Comparison of ENCODE assay signal across 8 cellular contexts in genomic region chr6:6545616-6546317, GRCh38. TPM values are rescaled to one million over a fixed set of nuclear protein-coding genes. Genes with fewer than 3 reads are reported as not detected.
DNase-seq lines count a peak whose midpoint lies in the region; ATAC-seq and TF ChIP-seq lines count a peak whose summit lies in the region.

No MANE protein-coding gene starts in this region.

- ATAC-seq in HG03342 (IDR thresholded peaks at IDR 0.05; ENCODE audit: unreplicated experiment) = peak; percentile 15
- no peak for ATAC-seq in activated CD8-positive, alpha-beta T cell treated with anti-CD3 and anti-CD28 coated beads for 36 hours

- in situ Hi-C loops in GM13977 (cut with MboI; ENCODE audit: low pct_unique_long_range_greater_than_20kb, low sequenced_read_pairs, unreplicated experiment) = loop anchor here (10.0 kb wide), 1 partner anchor 491 kb away; no protein-coding TSS in a partner anchor

- TF ChIP-seq CTCF in GM13977 (IDR thresholded peaks at IDR 0.05; ENCODE audit: extremely low read depth, insufficient read depth, missing control alignments) (no peak), esophagus muscularis mucosa (IDR thresholded peaks at IDR 0.05) (no peak)
- no peak for TF ChIP-seq CTCF in activated CD8-positive, alpha-beta T cell treated with anti-CD3 and anti-CD28 coated beads for 36 hours (IDR thresholded peaks at IDR 0.05)

- no peak overlapping the region for H3K9ac ChIP-seq in rectal smooth muscle tissue (ENCODE audit: low read length)

- POLR2A ChIA-PET in activated CD8-positive, alpha-beta T cell treated with anti-CD3 and anti-CD28 coated beads for 36 hours (lab: Charles Lee) = no interaction called here

- H3K36me3 ChIP-seq in esophagus muscularis mucosa = no peaks in the 10 kb centered on the region
- H3K36me3 ChIP-seq in rectal smooth muscle tissue (ENCODE audit: control insufficient read depth, insufficient read depth, low read length) = no peaks in the 10 kb centered on the region

- H3K27me3 ChIP-seq in esophagus muscularis mucosa (peaks cover 0 to 80% (median 4%) of the 10 kb centered on the region in 4 donors), rectal smooth muscle tissue (ENCODE audit: control insufficient read depth, insufficient read depth, low read length) (peaks cover 10% of the 10 kb centered on the region)

- no peak for TF ChIP-seq POLR2A in esophagus muscularis mucosa (IDR thresholded peaks at IDR 0.05; ENCODE audit: low read depth)

- CTCF ChIA-PET in activated CD8-positive, alpha-beta T cell treated with anti-CD3 and anti-CD28 coated beads for 36 hours (lab: Charles Lee) = interaction anchor here (1.0 to 3.9 kb wide), 10 partner anchors 12 to 1075 kb away, joined by 3 to 41 read pairs (median 10); no protein-coding TSS in a partner anchor

- H3K27me3 Mint-ChIP-seq in activated T-helper 1 cell treated with anti-CD3 and anti-CD28 coated beads, Interleukin-12 subunit alpha, Interleukin-12 subunit beta, Interleukin-2, Interleukin-4 antibody, amounts not matched to agents 30 ng/mL and 10 ng/mL and 1 ng/mL, durations not matched to agents 14 hours and 24 hours and 36 hours (ENCODE audit: insufficient read depth) = peaks cover 72% of the 10 kb centered on the region
- peaks cover 38% of the 10 kb centered on the region for H3K27me3 Mint-ChIP-seq in activated CD8-positive, alpha-beta T cell treated with anti-CD3 and anti-CD28 coated beads for 36 hours

- intact Hi-C loops in esophagus muscularis mucosa (cut with DNase I) = loop anchor here (10.0 kb wide), 2 partner anchors 491 to 1401 kb away; no protein-coding TSS in a partner anchor
- intact Hi-C loops in activated T-helper 1 cell treated with anti-CD3 and anti-CD28 coated beads, Interleukin-12 subunit alpha, Interleukin-12 subunit beta, Interleukin-2, Interleukin-4 antibody, amounts not matched to agents 30 ng/mL and 10 ng/mL and 1 ng/mL, durations not matched to agents 14 hours and 24 hours and 36 hours (cut with micrococcal nuclease) = loop anchor here (2.0 to 10.0 kb wide), 7 partner anchors 31 to 1403 kb away; partner anchors contain the start of gene NRN1
- intact Hi-C loops in activated CD8-positive, alpha-beta T cell treated with anti-CD3 and anti-CD28 coated beads for 36 hours (cut with micrococcal nuclease) = loop anchor here (2.0 to 10.0 kb wide), 2 partner anchors 489 to 1071 kb away; no protein-coding TSS in a partner anchor

- H3K27ac Mint-ChIP-seq in activated T-helper 1 cell treated with anti-CD3 and anti-CD28 coated beads, Interleukin-12 subunit alpha, Interleukin-12 subunit beta, Interleukin-2, Interleukin-4 antibody, amounts not matched to agents 30 ng/mL and 10 ng/mL and 1 ng/mL, durations not matched to agents 14 hours and 24 hours and 36 hours = no peak overlapping the region
- no peak overlapping the region for H3K27ac Mint-ChIP-seq in activated CD8-positive, alpha-beta T cell treated with anti-CD3 and anti-CD28 coated beads for 36 hours

- peak; percentile 63 for DNase-seq in GM13977 (ENCODE audit: low spot score)
- DNase-seq in esophagus muscularis mucosa (ENCODE audit: extremely low spot score) = no peak
- no peak for DNase-seq in activated T-helper 1 cell treated with anti-CD3 and anti-CD28 coated beads, Interleukin-12 subunit alpha, Interleukin-12 subunit beta, Interleukin-2, Interleukin-4 antibody, amounts not matched to agents 30 ng/mL and 10 ng/mL and 1 ng/mL, durations not matched to agents 14 hours and 24 hours and 36 hours (ENCODE audit: low spot score)
- DNase-seq in cerebellar nuclear complex (lab: John Stamatoyannopoulos, UW) = no peak
- DNase-seq in EL = no peak
- no peak for DNase-seq in activated CD8-positive, alpha-beta T cell treated with anti-CD3 and anti-CD28 coated beads for 36 hours

- H3K4me3 Mint-ChIP-seq in activated T-helper 1 cell treated with anti-CD3 and anti-CD28 coated beads, Interleukin-12 subunit alpha, Interleukin-12 subunit beta, Interleukin-2, Interleukin-4 antibody, amounts not matched to agents 30 ng/mL and 10 ng/mL and 1 ng/mL, durations not matched to agents 14 hours and 24 hours and 36 hours = no peak overlapping the region
- H3K4me3 Mint-ChIP-seq in activated CD8-positive, alpha-beta T cell treated with anti-CD3 and anti-CD28 coated beads for 36 hours = no peak overlapping the region

- H3K4me1 ChIP-seq in esophagus muscularis mucosa (peaks cover 13 to 15% (median 15%) of the 10 kb centered on the region in 4 donors), rectal smooth muscle tissue (ENCODE audit: control insufficient read depth, insufficient read depth, low read length) (peaks cover 3% of the 10 kb centered on the region)

- peaks cover 0 to 5% (median 0%) of the 10 kb centered on the region in 4 donors for H3K9me3 ChIP-seq in esophagus muscularis mucosa

- peaks cover 14% of the 10 kb centered on the region for H3K4me1 Mint-ChIP-seq in activated T-helper 1 cell treated with anti-CD3 and anti-CD28 coated beads, Interleukin-12 subunit alpha, Interleukin-12 subunit beta, Interleukin-2, Interleukin-4 antibody, amounts not matched to agents 30 ng/mL and 10 ng/mL and 1 ng/mL, durations not matched to agents 14 hours and 24 hours and 36 hours (ENCODE audit: low read depth)
- H3K4me1 Mint-ChIP-seq in activated CD8-positive, alpha-beta T cell treated with anti-CD3 and anti-CD28 coated beads for 36 hours (ENCODE audit: low read depth) = no peaks in the 10 kb centered on the region

- no peaks in the 10 kb centered on the region for H3K9me3 Mint-ChIP-seq in activated T-helper 1 cell treated with anti-CD3 and anti-CD28 coated beads, Interleukin-12 subunit alpha, Interleukin-12 subunit beta, Interleukin-2, Interleukin-4 antibody, amounts not matched to agents 30 ng/mL and 10 ng/mL and 1 ng/mL, durations not matched to agents 14 hours and 24 hours and 36 hours
- no peaks in the 10 kb centered on the region for H3K9me3 Mint-ChIP-seq in activated CD8-positive, alpha-beta T cell treated with anti-CD3 and anti-CD28 coated beads for 36 hours

- H3K4me3 ChIP-seq in esophagus muscularis mucosa (peak overlapping the region; percentile 44 to 60 (median 49)), rectal smooth muscle tissue (ENCODE audit: low read length) (peak overlapping the region; percentile 49)

- H3K36me3 Mint-ChIP-seq in activated T-helper 1 cell treated with anti-CD3 and anti-CD28 coated beads, Interleukin-12 subunit alpha, Interleukin-12 subunit beta, Interleukin-2, Interleukin-4 antibody, amounts not matched to agents 30 ng/mL and 10 ng/mL and 1 ng/mL, durations not matched to agents 14 hours and 24 hours and 36 hours (ENCODE audit: low read depth) = no peaks in the 10 kb centered on the region
- no peaks in the 10 kb centered on the region for H3K36me3 Mint-ChIP-seq in activated CD8-positive, alpha-beta T cell treated with anti-CD3 and anti-CD28 coated beads for 36 hours (ENCODE audit: low read depth)

- no peak for TF ChIP-seq EP300 in esophagus muscularis mucosa (IDR thresholded peaks at IDR 0.05)

- 53% methylated on average over 21 of the region's 27 CpGs for whole genome bisulfite sequencing in esophagus muscularis mucosa

- H3K27ac ChIP-seq in esophagus muscularis mucosa (replicated peaks in 1 of 4) (no peak overlapping the region), rectal smooth muscle tissue (ENCODE audit: low read depth, low read length) (no peak overlapping the region)

RNA-seq across cellular contexts. Expression of gene LY86, which starts 42.8 kb away (rescaled TPM):
- 1 to 10 TPM; 1.2 to 1.8 (median 1.3) TPM for total RNA-seq in esophagus muscularis mucosa
- total RNA-seq in activated T-helper 1 cell treated with anti-CD3 and anti-CD28 coated beads, Interleukin-12 subunit alpha, Interleukin-12 subunit beta, Interleukin-2, Interleukin-4 antibody, amounts not matched to agents 30 ng/mL and 10 ng/mL and 1 ng/mL, durations not matched to agents 14 hours and 24 hours and 36 hours = 1.1 and 1.2 TPM in 2 replicates
- under 1 TPM in 1 of 2 experiments, not detected in 1; 0.32 TPM for total RNA-seq in activated CD8-positive, alpha-beta T cell treated with anti-CD3 and anti-CD28 coated beads for 36 hours
